In the genomic region with DNA sequence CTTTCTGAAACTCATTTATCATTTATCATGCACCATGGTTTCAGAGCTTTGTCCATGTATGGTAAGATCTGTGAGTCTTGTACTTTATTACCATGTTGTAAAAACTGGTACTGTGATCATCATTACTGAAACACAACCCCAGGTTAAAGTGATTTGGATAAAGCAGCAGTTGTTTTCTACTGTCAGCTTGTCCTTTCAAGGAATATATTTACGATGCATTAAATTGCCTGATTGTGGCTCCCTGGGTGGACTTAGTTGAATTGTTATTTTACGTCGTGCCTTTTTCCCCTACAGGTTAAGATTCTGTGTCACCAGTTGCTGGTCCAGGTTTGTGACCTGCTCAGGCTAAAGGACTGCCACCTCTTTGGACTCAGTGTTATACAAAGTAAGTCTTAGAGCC, we compare ENCODE assay signal across 3 cellular contexts.
TF ChIP-seq lines count a peak whose summit lies in the region.

No MANE protein-coding gene starts in this region.

TF ChIP-seq in HEK293T, 16 proteins besides CTCF, POLR2A, EP300 and RAD21 (continued from another document):
- TF ChIP-seq LEF1 (IDR thresholded peaks at IDR 0.05; ENCODE audit: borderline replicate concordance), result no peak
- no peak for TF ChIP-seq BHLHE40 (IDR thresholded peaks at IDR 0.05; ENCODE audit: borderline replicate concordance)
- TF ChIP-seq CTBP1 (IDR thresholded peaks at IDR 0.05; ENCODE audit: borderline replicate concordance), result peak; percentile 90; the same call in 1 of the 2 replicates
- TF ChIP-seq PKNOX1 (IDR thresholded peaks at IDR 0.05), result peak; percentile 93

TF ChIP-seq in IMR-90, 13 proteins besides CTCF, POLR2A, EP300 and RAD21 (continued from another document):
- TF ChIP-seq, protein P1, sequence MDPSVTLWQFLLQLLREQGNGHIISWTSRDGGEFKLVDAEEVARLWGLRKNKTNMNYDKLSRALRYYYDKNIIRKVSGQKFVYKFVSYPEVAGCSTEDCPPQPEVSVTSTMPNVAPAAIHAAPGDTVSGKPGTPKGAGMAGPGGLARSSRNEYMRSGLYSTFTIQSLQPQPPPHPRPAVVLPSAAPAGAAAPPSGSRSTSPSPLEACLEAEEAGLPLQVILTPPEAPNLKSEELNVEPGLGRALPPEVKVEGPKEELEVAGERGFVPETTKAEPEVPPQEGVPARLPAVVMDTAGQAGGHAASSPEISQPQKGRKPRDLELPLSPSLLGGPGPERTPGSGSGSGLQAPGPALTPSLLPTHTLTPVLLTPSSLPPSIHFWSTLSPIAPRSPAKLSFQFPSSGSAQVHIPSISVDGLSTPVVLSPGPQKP (IDR thresholded peaks at IDR 0.05; ENCODE audit: borderline replicate concordance, low read depth, low read length), result no peak
- TF ChIP-seq CHD1 (IDR thresholded peaks at IDR 0.05; ENCODE audit: low read depth, low read length), result no peak
- TF ChIP-seq BHLHE40 (IDR thresholded peaks at IDR 0.05; ENCODE audit: low read depth, low read length), result no peak
- TF ChIP-seq, protein P2, sequence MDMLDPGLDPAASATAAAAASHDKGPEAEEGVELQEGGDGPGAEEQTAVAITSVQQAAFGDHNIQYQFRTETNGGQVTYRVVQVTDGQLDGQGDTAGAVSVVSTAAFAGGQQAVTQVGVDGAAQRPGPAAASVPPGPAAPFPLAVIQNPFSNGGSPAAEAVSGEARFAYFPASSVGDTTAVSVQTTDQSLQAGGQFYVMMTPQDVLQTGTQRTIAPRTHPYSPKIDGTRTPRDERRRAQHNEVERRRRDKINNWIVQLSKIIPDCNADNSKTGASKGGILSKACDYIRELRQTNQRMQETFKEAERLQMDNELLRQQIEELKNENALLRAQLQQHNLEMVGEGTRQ (IDR thresholded peaks at IDR 0.05; ENCODE audit: low read depth, low read length), result no peak
- no peak for TF ChIP-seq MAZ (IDR thresholded peaks at IDR 0.05; ENCODE audit: borderline replicate concordance, low read depth, low read length)
- no peak for TF ChIP-seq NFE2L2 (IDR thresholded peaks at IDR 0.05; ENCODE audit: low read depth, low read length)
- no peak for TF ChIP-seq RFX5 (IDR thresholded peaks at IDR 0.05; ENCODE audit: low read depth, low read length)

TF ChIP-seq in SK-N-SH treated with all-trans-retinoic acid at 6 μM for 48 hours, 23 proteins besides CTCF, POLR2A, EP300 and RAD21 (continued from another document):
- TF ChIP-seq CSRNP3 (CRISPR knock-in tag; IDR thresholded peaks at IDR 0.05), result no peak
- TF ChIP-seq TCF4 (CRISPR knock-in tag; IDR thresholded peaks at IDR 0.05; ENCODE audit: borderline replicate concordance), result no peak
- no peak for TF ChIP-seq ZNF8 (CRISPR knock-in tag; IDR thresholded peaks at IDR 0.05)
- TF ChIP-seq, protein P3, sequence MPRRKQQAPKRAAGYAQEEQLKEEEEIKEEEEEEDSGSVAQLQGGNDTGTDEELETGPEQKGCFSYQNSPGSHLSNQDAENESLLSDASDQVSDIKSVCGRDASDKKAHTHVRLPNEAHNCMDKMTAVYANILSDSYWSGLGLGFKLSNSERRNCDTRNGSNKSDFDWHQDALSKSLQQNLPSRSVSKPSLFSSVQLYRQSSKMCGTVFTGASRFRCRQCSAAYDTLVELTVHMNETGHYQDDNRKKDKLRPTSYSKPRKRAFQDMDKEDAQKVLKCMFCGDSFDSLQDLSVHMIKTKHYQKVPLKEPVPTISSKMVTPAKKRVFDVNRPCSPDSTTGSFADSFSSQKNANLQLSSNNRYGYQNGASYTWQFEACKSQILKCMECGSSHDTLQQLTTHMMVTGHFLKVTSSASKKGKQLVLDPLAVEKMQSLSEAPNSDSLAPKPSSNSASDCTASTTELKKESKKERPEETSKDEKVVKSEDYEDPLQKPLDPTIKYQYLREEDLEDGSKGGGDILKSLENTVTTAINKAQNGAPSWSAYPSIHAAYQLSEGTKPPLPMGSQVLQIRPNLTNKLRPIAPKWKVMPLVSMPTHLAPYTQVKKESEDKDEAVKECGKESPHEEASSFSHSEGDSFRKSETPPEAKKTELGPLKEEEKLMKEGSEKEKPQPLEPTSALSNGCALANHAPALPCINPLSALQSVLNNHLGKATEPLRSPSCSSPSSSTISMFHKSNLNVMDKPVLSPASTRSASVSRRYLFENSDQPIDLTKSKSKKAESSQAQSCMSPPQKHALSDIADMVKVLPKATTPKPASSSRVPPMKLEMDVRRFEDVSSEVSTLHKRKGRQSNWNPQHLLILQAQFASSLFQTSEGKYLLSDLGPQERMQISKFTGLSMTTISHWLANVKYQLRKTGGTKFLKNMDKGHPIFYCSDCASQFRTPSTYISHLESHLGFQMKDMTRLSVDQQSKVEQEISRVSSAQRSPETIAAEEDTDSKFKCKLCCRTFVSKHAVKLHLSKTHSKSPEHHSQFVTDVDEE (CRISPR knock-in tag; IDR thresholded peaks at IDR 0.05), result no peak
- TF ChIP-seq, protein P4, sequence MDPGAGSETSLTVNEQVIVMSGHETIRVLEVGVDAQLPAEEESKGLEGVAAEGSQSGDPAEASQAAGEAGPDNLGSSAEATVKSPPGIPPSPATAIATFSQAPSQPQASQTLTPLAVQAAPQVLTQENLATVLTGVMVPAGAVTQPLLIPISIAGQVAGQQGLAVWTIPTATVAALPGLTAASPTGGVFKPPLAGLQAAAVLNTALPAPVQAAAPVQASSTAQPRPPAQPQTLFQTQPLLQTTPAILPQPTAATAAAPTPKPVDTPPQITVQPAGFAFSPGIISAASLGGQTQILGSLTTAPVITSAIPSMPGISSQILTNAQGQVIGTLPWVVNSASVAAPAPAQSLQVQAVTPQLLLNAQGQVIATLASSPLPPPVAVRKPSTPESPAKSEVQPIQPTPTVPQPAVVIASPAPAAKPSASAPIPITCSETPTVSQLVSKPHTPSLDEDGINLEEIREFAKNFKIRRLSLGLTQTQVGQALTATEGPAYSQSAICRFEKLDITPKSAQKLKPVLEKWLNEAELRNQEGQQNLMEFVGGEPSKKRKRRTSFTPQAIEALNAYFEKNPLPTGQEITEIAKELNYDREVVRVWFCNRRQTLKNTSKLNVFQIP (CRISPR knock-in tag; IDR thresholded peaks at IDR 0.05; ENCODE audit: borderline replicate concordance, low read depth), result no peak
